Comparison of ENCODE assay signal across 14 cellular contexts in genomic region chr2:105393373-105394055, GRCh38. TPM values are rescaled to one million over a fixed set of nuclear protein-coding genes. Genes with fewer than 3 reads are reported as not detected.
DNase-seq lines count a peak whose midpoint lies in the region; ATAC-seq and TF ChIP-seq lines count a peak whose summit lies in the region.
"Had no signal": no experiment of that assay in that cellular context is flagged by ENCODE, and none has a peak within 500 bp of the region (broad histone marks: within the 10 kb centered on the region; RNA-seq: fewer than 3 reads in every experiment).

No MANE protein-coding gene starts in this region.

- BruUV-seq in mammary epithelial cell (replicated peaks; lab: Mats Ljungman, UMichigan), result no TSS peak

- no peak for TF ChIP-seq CTCF in Loucy (conservative IDR thresholded peaks at IDR 0.05; ENCODE audit: low read length)
- no peak for TF ChIP-seq CTCF in mammary epithelial cell (conservative IDR thresholded peaks at IDR 0.05 in 1 of 2, IDR thresholded peaks at IDR 0.05 in 1 of 2; ENCODE audit: extremely low read depth in 1 of 2, insufficient read depth in 1 of 2, low read depth in 1 of 2, low read length in 2 of 2)
- TF ChIP-seq CTCF in heart right ventricle (IDR thresholded peaks at IDR 0.05), result no peak

- 25% methylated on average over 13 of the region's 13 CpGs for WGBS in mammary epithelial cell (ENCODE audit: low coverage, missing lambda C conversion rate)
- WGBS in heart right ventricle, 2 donors, result 28 to 43% methylated on average over 13 of the region's 13 CpGs

- no peaks in the 10 kb centered on the region for H3K27me3 ChIP-seq in Loucy (ENCODE audit: insufficient read depth, low read length, poor library complexity, severe bottlenecking)
- H3K27me3 ChIP-seq in mammary epithelial cell (ENCODE audit: insufficient read depth, low read length), result no peaks in the 10 kb centered on the region
- peaks cover 0 to 17% (median 3%) of the 10 kb centered on the region in 7 donors for H3K27me3 ChIP-seq in heart right ventricle
- H3K27me3 ChIP-seq in skeletal muscle tissue (ENCODE audit: control insufficient read depth in 3 of 3, insufficient read depth in 3 of 3, low read length in 3 of 3), result no peaks in the 10 kb centered on the region

- H2AFZ ChIP-seq in Loucy (ENCODE audit: low read length) (no peak overlapping the region), mammary epithelial cell (ENCODE audit: low read depth, low read length) (no peak overlapping the region)

- no peak overlapping the region for H3K4me3 ChIP-seq in Loucy (ENCODE audit: low read length, poor library complexity, severe bottlenecking)
- peak overlapping the region; percentile 1 to 14 (median 3) for H3K4me3 ChIP-seq in mammary epithelial cell (replicated peaks in 1 of 3; ENCODE audit: insufficient read depth in 1 of 3, low read depth in 2 of 3, low read length in 3 of 3)
- H3K4me3 ChIP-seq in heart right ventricle, result peak overlapping the region in 1 of 10 donors; percentile 15
- H3K4me3 ChIP-seq in skeletal muscle tissue (ENCODE audit: low read length in 3 of 3), result peak overlapping the region in 2 of 3 donors; percentile 9 to 45
- H3K4me3 ChIP-seq: pancreas had no signal

- no peaks in the 10 kb centered on the region for H3K9me2 ChIP-seq in Loucy (replicated peaks; ENCODE audit: low read depth, low read length)

- H3K27ac ChIP-seq in mammary epithelial cell (ENCODE audit: insufficient read depth, low read depth, low read length) (peak overlapping the region; percentile 41), heart right ventricle (peak overlapping the region in 9 of 10 donors; percentile 8 to 95 (median 70)), skeletal muscle tissue (ENCODE audit: low read depth, low read length) (peak overlapping the region; percentile 61)
- H3K27ac ChIP-seq: pancreas had no signal

- H3K9ac ChIP-seq in Loucy (ENCODE audit: low read depth, low read length, poor library complexity, severe bottlenecking), result no peak overlapping the region
- no peak overlapping the region for H3K9ac ChIP-seq in mammary epithelial cell (ENCODE audit: insufficient read depth, low read length)
- H3K9ac ChIP-seq in skeletal muscle tissue (ENCODE audit: low read depth in 1 of 3, low read length in 3 of 3), result no peak overlapping the region

- H3K36me3 ChIP-seq in Loucy (ENCODE audit: insufficient read depth, low read length) (peaks cover 5% of the 10 kb centered on the region; the same call in 1 of the 2 replicates), mammary epithelial cell (ENCODE audit: insufficient read depth, low read length) (peaks cover 35% of the 10 kb centered on the region), heart right ventricle (peaks cover 0 to 17% (median 0%) of the 10 kb centered on the region in 9 donors), skeletal muscle tissue (ENCODE audit: control insufficient read depth in 3 of 3, insufficient read depth in 3 of 3, low read length in 3 of 3) (peaks cover 0 to 11% (median 6%) of the 10 kb centered on the region in 3 donors)
- H3K36me3 ChIP-seq: pancreas had no signal

- H3K79me2 ChIP-seq in Loucy (ENCODE audit: insufficient read depth, low read length) (peaks cover 94% of the 10 kb centered on the region), mammary epithelial cell (ENCODE audit: insufficient read depth, low read length) (peaks cover 95% of the 10 kb centered on the region)

- in situ Hi-C loops in mammary epithelial cell (cut with MboI; ENCODE audit: low sequenced_read_pairs in 2 of 2), result no loop called here

- DNase-seq in mammary epithelial cell (no peak), heart right ventricle (peak in 1 of 2 donors; percentile 67), NCI-H2227 (lab: John Stamatoyannopoulos, UW; ENCODE audit: unreplicated experiment) (no peak), medulla oblongata (ENCODE audit: extremely low spot score) (no peak)
- DNase-seq: activated CD4-positive, alpha-beta T cell treated with anti-CD3 and anti-CD28 coated beads for 4 hours; activated T-cell treated with anti-CD3 and anti-CD28 coated beads, Interleukin-2, amount 50 U/mL, for 72 hours; anterior cingulate cortex; HCEC 1CT; pancreas; stimulated activated CD4-positive, alpha-beta T cell treated with anti-CD3 and anti-CD28 coated beads, Interleukin-1b, Interleukin-23, amount 100 ng/mL, for 48 hours had no signal

- H3K4me2 ChIP-seq in Loucy (ENCODE audit: low read depth, low read length, poor library complexity, severe bottlenecking) (peak overlapping the region; percentile 88), mammary epithelial cell (ENCODE audit: insufficient read depth, low read depth, low read length) (peak overlapping the region; percentile 77)

- intact Hi-C loops in mammary epithelial cell (cut with micrococcal nuclease) (no loop called here), heart right ventricle (cut with DNase I) (loop anchor here in 1 of 10 donors (10.0 kb wide), 1 partner anchor 531 kb away; no protein-coding TSS in a partner anchor)

- CTCF ChIA-PET in mammary epithelial cell (lab: Charles Lee; ENCODE audit: low non-redundant PET), result interaction anchor here (0.5 to 0.6 kb wide), 3 partner anchors 36 to 256 kb away, joined by 3 to 15 read pairs (median 13); no protein-coding TSS in a partner anchor

- dilution Hi-C loops in mammary epithelial cell (cut with HindIII; ENCODE audit: low sequenced_read_pairs), result no loop called here

- ATAC-seq in heart right ventricle (peak in 6 of 8 donors; percentile 0 to 44 (median 12)), HG03432 (IDR thresholded peaks at IDR 0.05; ENCODE audit: unreplicated experiment) (no peak), GM18858 (IDR thresholded peaks at IDR 0.05; ENCODE audit: unreplicated experiment) (no peak)
- ATAC-seq: activated T-cell treated with anti-CD3 and anti-CD28 coated beads, Interleukin-2, amount 50 U/mL, for 72 hours; pancreas had no signal

- no peaks in the 10 kb centered on the region for H3F3A ChIP-seq in Loucy (ENCODE audit: low read depth)

- H3K9me3 ChIP-seq in Loucy (ENCODE audit: insufficient read depth, low read depth, low read length) (no peaks in the 10 kb centered on the region), mammary epithelial cell (replicated peaks; ENCODE audit: insufficient read depth, low read length) (no peaks in the 10 kb centered on the region), heart right ventricle (no peaks in the 10 kb centered on the region), skeletal muscle tissue (ENCODE audit: control insufficient read depth in 3 of 3, low read length in 3 of 3) (no peaks in the 10 kb centered on the region)
- H3K9me3 ChIP-seq: pancreas had no signal

- peaks cover 5% of the 10 kb centered on the region for H4K20me1 ChIP-seq in Loucy (ENCODE audit: insufficient read depth, low read length, poor library complexity, severe bottlenecking)
- H4K20me1 ChIP-seq in mammary epithelial cell (ENCODE audit: insufficient read depth, low read length), result peaks cover 7% of the 10 kb centered on the region

- H3K4me1 ChIP-seq in Loucy (ENCODE audit: insufficient read depth, low read length, poor library complexity, severe bottlenecking) (peaks cover 47% of the 10 kb centered on the region), mammary epithelial cell (ENCODE audit: insufficient read depth, low read length) (peaks cover 70% of the 10 kb centered on the region), heart right ventricle (peaks cover 17 to 99% (median 50%) of the 10 kb centered on the region in 9 donors), skeletal muscle tissue (ENCODE audit: control insufficient read depth in 3 of 3, insufficient read depth in 3 of 3, low read length in 3 of 3) (peaks cover 53 to 77% (median 56%) of the 10 kb centered on the region in 3 donors)

RNA-seq across cellular contexts. Expression of gene FHL2, which starts 5.3 kb away (rescaled TPM):
- 100 to 1,000 TPM; 158 to 363 TPM for total RNA-seq in mammary epithelial cell
- polyA plus RNA-seq in mammary epithelial cell, result 280 TPM
- polyA minus RNA-seq in mammary epithelial cell, result 170 TPM
- total RNA-seq in heart right ventricle, result 1,000 to 10,000 TPM in 9 of 10 donors, 100 to 1,000 TPM in 1; 598 to 2,354 (median 1,687) TPM
- 100 to 1,000 TPM; 437 to 653 TPM for polyA plus RNA-seq in heart right ventricle
- 66.3 TPM for total RNA-seq in skeletal muscle tissue

RNA-seq across cellular contexts. Expression of gene C2orf49, which starts 56.2 kb away (rescaled TPM):
- total RNA-seq in mammary epithelial cell (10 to 100 TPM; 16.5 TPM), heart right ventricle (10 to 100 TPM; 12.2 to 22.9 (median 17.2) TPM), skeletal muscle tissue (13.0 TPM)
- polyA plus RNA-seq in mammary epithelial cell (8.7 TPM), heart right ventricle (1 to 10 TPM; 9.0 to 9.1 TPM)
- 8.0 TPM for polyA minus RNA-seq in mammary epithelial cell

Comparison
In these comparisons a context has a peak if more than half of its experiments do, and no peak if none do; other contexts are left out.
1. ATAC-seq: peak in heart right ventricle (6 of 8); none in HG03432 (single experiment) and GM18858 (single experiment).
2. Peak in every context shown above with its lines, with median percentiles within 50 percentile points of each other: H3K27ac ChIP-seq.